ENCODE assay signal across 8 cellular contexts in the genomic region with DNA sequence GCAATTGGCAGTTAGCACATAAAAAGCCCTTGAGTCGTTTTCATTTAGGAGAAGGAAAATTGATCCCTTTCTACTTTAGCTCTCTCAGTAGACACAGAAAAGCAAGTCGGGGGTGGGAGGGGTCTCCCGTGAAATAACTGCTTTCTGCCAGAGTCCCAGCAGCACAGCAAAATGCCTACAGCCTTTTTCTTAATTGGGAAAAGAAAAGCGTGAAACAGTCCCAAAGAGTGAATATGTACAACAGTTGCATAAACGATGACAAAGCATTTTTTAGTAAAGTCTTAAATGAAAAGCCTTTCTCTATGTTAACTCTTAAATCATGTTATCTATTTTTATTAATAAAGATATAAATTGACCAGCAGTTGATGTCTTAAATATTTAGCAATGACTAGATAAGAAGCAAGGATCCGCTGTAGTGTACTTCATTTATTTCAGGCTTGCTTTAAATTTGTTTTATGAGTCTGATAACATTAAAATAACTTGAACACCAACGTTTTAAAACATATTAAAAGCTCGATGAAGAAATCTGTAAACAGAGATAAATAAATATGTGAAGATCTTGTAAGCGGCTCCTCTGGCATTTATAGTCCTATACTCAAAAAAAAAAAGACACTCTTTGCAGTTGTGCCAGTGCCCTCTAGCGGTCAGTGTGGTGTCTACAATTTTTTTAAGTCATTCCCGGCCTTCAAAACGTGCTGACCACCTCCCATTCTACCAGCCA. TPM values are rescaled to one million over a fixed set of nuclear protein-coding genes. Genes with fewer than 3 reads are reported as not detected.
A peak's percentile ranks its signal among the peaks of the same experiment; 100 is the strongest.
DNase-seq lines count a peak whose midpoint lies in the region; ATAC-seq, FAIRE-seq and TF ChIP-seq lines count a peak whose summit lies in the region.

No MANE protein-coding gene starts in this region.

- H3K36me3 ChIP-seq in SU-DHL-6 (ENCODE audit: low read length) (no peaks in the 10 kb centered on the region), astrocyte (ENCODE audit: insufficient read depth, low read length) (no peaks in the 10 kb centered on the region), smooth muscle cell (ENCODE audit: low read depth) (no peaks in the 10 kb centered on the region)

- H3K79me2 ChIP-seq in SU-DHL-6 (ENCODE audit: insufficient read depth, low read length), result no peaks in the 10 kb centered on the region
- no peaks in the 10 kb centered on the region for H3K79me2 ChIP-seq in astrocyte (ENCODE audit: insufficient read depth, low read length)
- H3K79me2 ChIP-seq in smooth muscle cell (ENCODE audit: low read depth), result no peaks in the 10 kb centered on the region

- no peak overlapping the region for H2AFZ ChIP-seq in SU-DHL-6 (ENCODE audit: low read depth, low read length, severe bottlenecking)
- H2AFZ ChIP-seq in astrocyte (ENCODE audit: low read depth, low read length), result no peak overlapping the region
- H2AFZ ChIP-seq in smooth muscle cell (ENCODE audit: low read depth), result peak overlapping the region; percentile 70

- peak; percentile 60 for ATAC-seq in GM21381 (IDR thresholded peaks at IDR 0.05; ENCODE audit: unreplicated experiment)
- ATAC-seq in HG02981 (IDR thresholded peaks at IDR 0.05; ENCODE audit: unreplicated experiment), result no peak

- H3K4me1 ChIP-seq in astrocyte (ENCODE audit: insufficient read depth, low read length), result no peaks in the 10 kb centered on the region
- H3K4me1 ChIP-seq in smooth muscle cell (ENCODE audit: low read depth), result peaks cover 7% of the 10 kb centered on the region

- H3K4me3 ChIP-seq in SU-DHL-6 (ENCODE audit: insufficient read depth, low read length, poor library complexity, severe bottlenecking), result no peak overlapping the region
- H3K4me3 ChIP-seq in astrocyte (ENCODE audit: insufficient read depth, low read depth, low read length), result no peak overlapping the region
- peak overlapping the region; percentile 54 for H3K4me3 ChIP-seq in smooth muscle cell

- FAIRE-seq in astrocyte (lab: Jason Lieb, UNC), result no peak

- 19% methylated on average over 12 of the region's 12 CpGs for WGBS in smooth muscle cell (ENCODE audit: low lambda C conversion rate)

- peak overlapping the region; percentile 43 for H3K27ac Mint-ChIP-seq in astrocyte (ENCODE audit: unreplicated experiment)

- DNase-seq in CD1c-positive myeloid dendritic cell (ENCODE audit: extremely low spot score) (peak; percentile 74), NCI-H1092 treated with DMSO at 0.1 percent for 48 hours (lab: John Stamatoyannopoulos, UW) (peak; percentile 62), astrocyte (ENCODE audit: low read depth) (peak; percentile 59), iPS DF 4.7 (ENCODE audit: extremely low read depth, low spot score) (peak; percentile 66), smooth muscle cell (lab: John Stamatoyannopoulos, UW; ENCODE audit: unreplicated experiment) (peak; percentile 1)

- H3K9me2 ChIP-seq in SU-DHL-6 (replicated peaks; ENCODE audit: insufficient read depth, low read length), result no peaks in the 10 kb centered on the region

- H3K9me3 Mint-ChIP-seq in astrocyte (ENCODE audit: unreplicated experiment), result peaks cover 2% of the 10 kb centered on the region

- H4K20me1 ChIP-seq in SU-DHL-6 (ENCODE audit: low read depth, low read length), result no peaks in the 10 kb centered on the region
- no peaks in the 10 kb centered on the region for H4K20me1 ChIP-seq in astrocyte (ENCODE audit: insufficient read depth, low read length)
- no peaks in the 10 kb centered on the region for H4K20me1 ChIP-seq in smooth muscle cell (ENCODE audit: low read depth)

- H3F3A ChIP-seq in SU-DHL-6 (ENCODE audit: insufficient read depth) (no peaks in the 10 kb centered on the region), smooth muscle cell (ENCODE audit: low read depth) (no peaks in the 10 kb centered on the region)

- no peak overlapping the region for H3K4me3 Mint-ChIP-seq in astrocyte (ENCODE audit: unreplicated experiment)

- H3K9ac ChIP-seq in SU-DHL-6 (ENCODE audit: low read length) (no peak overlapping the region), astrocyte (ENCODE audit: low read length) (no peak overlapping the region), smooth muscle cell (ENCODE audit: low read depth) (no peak overlapping the region)

- H3K27ac ChIP-seq in SU-DHL-6 (ENCODE audit: low read depth, low read length) (no peak overlapping the region), astrocyte (ENCODE audit: low read depth, low read length) (no peak overlapping the region), smooth muscle cell (ENCODE audit: low read depth) (no peak overlapping the region)

- peak; percentile 69 for TF ChIP-seq CTCF in SU-DHL-6 (IDR thresholded peaks at IDR 0.05; ENCODE audit: insufficient read depth, low read length, poor library complexity, severe bottlenecking)
- peak; percentile 86 for TF ChIP-seq CTCF in astrocyte (IDR thresholded peaks at IDR 0.05; ENCODE audit: insufficient read depth, low read depth, low read length)
- TF ChIP-seq CTCF in smooth muscle cell (IDR thresholded peaks at IDR 0.05; ENCODE audit: borderline replicate concordance, insufficient read depth, poor library complexity, severe bottlenecking), result peak; percentile 86

- H3K27me3 ChIP-seq in SU-DHL-6 (ENCODE audit: low read length) (no peaks in the 10 kb centered on the region), astrocyte (ENCODE audit: insufficient read depth, low read length) (no peaks in the 10 kb centered on the region), smooth muscle cell (ENCODE audit: low read depth) (no peaks in the 10 kb centered on the region)

- H3K4me2 ChIP-seq in SU-DHL-6 (ENCODE audit: low read depth, low read length, poor library complexity, severe bottlenecking) (no peak overlapping the region), astrocyte (ENCODE audit: low read length) (no peak overlapping the region), smooth muscle cell (peak overlapping the region; percentile 85)

- H3K9me3 ChIP-seq in SU-DHL-6 (ENCODE audit: insufficient read depth, low read length) (no peaks in the 10 kb centered on the region), astrocyte (ENCODE audit: insufficient read depth, low read depth, low read length) (no peaks in the 10 kb centered on the region), smooth muscle cell (replicated peaks; ENCODE audit: low read depth) (no peaks in the 10 kb centered on the region)

- no peaks in the 10 kb centered on the region for H3K27me3 Mint-ChIP-seq in astrocyte (ENCODE audit: low read depth, unreplicated experiment)

- H3K36me3 Mint-ChIP-seq in astrocyte (ENCODE audit: low read depth, unreplicated experiment), result no peaks in the 10 kb centered on the region

- no peaks in the 10 kb centered on the region for H3K4me1 Mint-ChIP-seq in astrocyte (ENCODE audit: low read depth, unreplicated experiment)

RNA-seq across cellular contexts. Expression of a gene that starts 42.3 kb away (rescaled TPM):
- total RNA-seq in astrocyte (59.9 and 61.1 TPM in 2 replicates), smooth muscle cell (10.7 and 28.3 TPM in 2 replicates)
- 67.7 and 87.3 TPM in 2 replicates for polyA plus RNA-seq in smooth muscle cell

Comparison
In these comparisons a context has a peak if more than half of its experiments do, and no peak if none do; other contexts are left out.
1. DNase-seq: peak in every context shown above with its lines; median percentile 74 in CD1c-positive myeloid dendritic cell; 66 in iPS DF 4.7; 62 in NCI-H1092 treated with DMSO at 0.1 percent for 48 hours; 59 in astrocyte; 1 in smooth muscle cell.